In genomic region chr1:209845405-209845725, GRCh38 we compare ENCODE assay signal across 1 cellular context.
TF ChIP-seq lines count a peak whose summit lies in the region.

No MANE protein-coding gene starts in this region.

TF ChIP-seq in IMR-90, 13 proteins besides CTCF, POLR2A, EP300 and RAD21 (continued from another document):
- TF ChIP-seq, protein P1, sequence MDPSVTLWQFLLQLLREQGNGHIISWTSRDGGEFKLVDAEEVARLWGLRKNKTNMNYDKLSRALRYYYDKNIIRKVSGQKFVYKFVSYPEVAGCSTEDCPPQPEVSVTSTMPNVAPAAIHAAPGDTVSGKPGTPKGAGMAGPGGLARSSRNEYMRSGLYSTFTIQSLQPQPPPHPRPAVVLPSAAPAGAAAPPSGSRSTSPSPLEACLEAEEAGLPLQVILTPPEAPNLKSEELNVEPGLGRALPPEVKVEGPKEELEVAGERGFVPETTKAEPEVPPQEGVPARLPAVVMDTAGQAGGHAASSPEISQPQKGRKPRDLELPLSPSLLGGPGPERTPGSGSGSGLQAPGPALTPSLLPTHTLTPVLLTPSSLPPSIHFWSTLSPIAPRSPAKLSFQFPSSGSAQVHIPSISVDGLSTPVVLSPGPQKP (IDR thresholded peaks at IDR 0.05; ENCODE audit: borderline replicate concordance, low read depth, low read length) = no peak
